Comparison of ENCODE assay signal across 1 cellular context in genomic region chr19:33186835-33187540, GRCh38.
TF ChIP-seq lines count a peak whose summit lies in the region.

No MANE protein-coding gene starts in this region.

TF ChIP-seq in WTC11, 78 proteins besides CTCF, POLR2A, EP300 and RAD21 (continued from another document):
- TF ChIP-seq ZNF532 (CRISPR knock-in tag; IDR thresholded peaks at IDR 0.05; ENCODE audit: borderline replicate concordance) (no peak), MYBL2 (CRISPR knock-in tag; IDR thresholded peaks at IDR 0.05) (no peak), JUN (CRISPR knock-in tag; IDR thresholded peaks at IDR 0.05) (no peak), ATF3 (CRISPR knock-in tag; conservative IDR thresholded peaks at IDR 0.05) (no peak), ZNF671 (CRISPR knock-in tag; IDR thresholded peaks at IDR 0.05) (no peak), ETV6 (CRISPR knock-in tag; IDR thresholded peaks at IDR 0.05) (no peak), ERG (CRISPR knock-in tag; IDR thresholded peaks at IDR 0.05) (no peak)
